Comparison of ENCODE assay signal across 11 cellular contexts in the genomic region with DNA sequence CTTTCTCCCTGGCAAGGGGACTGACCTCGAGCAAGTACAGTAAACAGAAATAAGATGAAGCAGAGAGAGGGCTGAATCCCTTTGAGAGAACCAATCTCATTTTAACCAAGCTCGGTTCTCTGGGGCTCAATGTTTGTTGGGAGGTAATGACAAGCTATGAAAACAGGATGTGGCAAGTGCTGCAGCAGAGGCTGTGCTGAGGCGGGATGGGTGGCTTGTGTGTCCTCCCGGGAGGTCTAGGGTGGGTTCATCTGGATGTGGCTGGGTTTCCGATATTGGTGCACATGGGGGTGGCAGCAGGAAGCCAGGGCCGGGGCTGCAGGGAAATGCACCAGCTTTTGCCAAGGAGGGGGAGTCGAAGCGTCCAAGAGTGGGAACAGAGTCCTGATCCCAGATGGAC.
DNase-seq lines count a peak whose midpoint lies in the region; ATAC-seq and TF ChIP-seq lines count a peak whose summit lies in the region.
"Had no signal": no experiment of that assay in that cellular context is flagged by ENCODE, and none has a peak within 500 bp of the region (broad histone marks: within the 10 kb centered on the region; RNA-seq: fewer than 3 reads in every experiment).

No MANE protein-coding gene starts in this region.

- H3K9me3 ChIP-seq in DND-41 (ENCODE audit: insufficient read depth, low read length, severe bottlenecking): no peaks in the 10 kb centered on the region
- H3K9me3 ChIP-seq: left ventricle myocardium inferior had no signal

- peak overlapping the region; percentile 50 for H3K9ac ChIP-seq in DND-41 (ENCODE audit: low read depth, low read length)

- peaks cover 0 to 5% of the 10 kb centered on the region in 2 donors for H3K36me3 Mint-ChIP-seq in activated naive CD4-positive, alpha-beta T cell treated with anti-CD3 and anti-CD28 coated beads, Interleukin-2, amount 50 U/mL, for 72 hours

- no peaks in the 10 kb centered on the region for H3K27me3 ChIP-seq in DND-41 (ENCODE audit: insufficient read depth, low read length, poor library complexity)

- no peaks in the 10 kb centered on the region for H3K9me3 Mint-ChIP-seq in activated naive CD4-positive, alpha-beta T cell treated with anti-CD3 and anti-CD28 coated beads, Interleukin-2, amount 50 U/mL, for 72 hours

- no peaks in the 10 kb centered on the region for H3K36me3 ChIP-seq in DND-41 (ENCODE audit: insufficient read depth, low read length)
- H3K36me3 ChIP-seq: left ventricle myocardium inferior had no signal

- H4K20me1 ChIP-seq in DND-41 (ENCODE audit: insufficient read depth, low read length): no peaks in the 10 kb centered on the region

- H3K4me1 ChIP-seq in DND-41 (ENCODE audit: insufficient read depth, low read length): peaks cover 54% of the 10 kb centered on the region
- H3K4me1 ChIP-seq: left ventricle myocardium inferior had no signal

- peak overlapping the region; percentile 61 for H2AFZ ChIP-seq in DND-41 (ENCODE audit: low read depth, low read length)

- peak overlapping the region; percentile 45 to 84 for H3K27ac Mint-ChIP-seq in activated naive CD4-positive, alpha-beta T cell treated with anti-CD3 and anti-CD28 coated beads, Interleukin-2, amount 50 U/mL, for 72 hours

- peak overlapping the region; percentile 54 for H3K4me2 ChIP-seq in DND-41 (ENCODE audit: insufficient read depth, low read length)

- H3K79me2 ChIP-seq in DND-41 (ENCODE audit: insufficient read depth, low read length): no peaks in the 10 kb centered on the region

- H3K4me3 ChIP-seq in DND-41 (ENCODE audit: low read depth in 1 of 2, low read length in 2 of 2): peak overlapping the region in 1 of 2 experiments; percentile 38; a peak in 1 of 4 replicates
- H3K4me3 ChIP-seq: left ventricle myocardium inferior had no signal

- peak overlapping the region; percentile 97 for H3K27ac ChIP-seq in DND-41 (ENCODE audit: low read length)
- H3K27ac ChIP-seq: left ventricle myocardium inferior had no signal

- DNase-seq in DND-41: peak; percentile 93
- DNase-seq in activated CD4-positive, alpha-beta T cell treated with anti-CD3 and anti-CD28 coated beads for 4 hours: peak; percentile 11 to 13
- peak in 1 of 2 donors; percentile 8 for DNase-seq in activated naive CD4-positive, alpha-beta T cell treated with anti-CD3 and anti-CD28 coated beads, Interleukin-2, amount 50 U/mL, for 72 hours (ENCODE audit: low spot score in 2 of 2)
- DNase-seq in stimulated activated CD4-positive, alpha-beta T cell treated with anti-CD3 and anti-CD28 coated beads, TNF-alpha, amount 100 ng/mL, for 24 hours (ENCODE audit: low read depth in 3 of 3): peak in 2 of 3 experiments; percentile 5 to 11
- DNase-seq in amniotic stem cell (lab: John Stamatoyannopoulos, UW): no peak
- no peak for DNase-seq in NCI-H748 (lab: John Stamatoyannopoulos, UW; ENCODE audit: unreplicated experiment)
- DNase-seq: left ventricle myocardium inferior, NCI-H2029, OCI-M1 had no signal

- no peak for TF ChIP-seq CTCF in DND-41 (IDR thresholded peaks at IDR 0.05; ENCODE audit: borderline replicate concordance, extremely low read depth, low read length, poor library complexity, severe bottlenecking)

- ATAC-seq in DND-41 (ENCODE audit: insufficient read depth, low read depth) (peak; percentile 96), esophagus mucosa (no peak), HG03571 (IDR thresholded peaks at IDR 0.05; ENCODE audit: unreplicated experiment) (no peak)
- ATAC-seq in activated naive CD4-positive, alpha-beta T cell treated with anti-CD3 and anti-CD28 coated beads, Interleukin-2, amount 50 U/mL, for 72 hours: peak; percentile 58 to 60

Comparison
In these comparisons a context has a peak if more than half of its experiments do, and no peak if none do; other contexts are left out.
1. ATAC-seq: peak in DND-41 (single experiment) and activated naive CD4-positive, alpha-beta T cell treated with anti-CD3 and anti-CD28 coated beads, Interleukin-2, amount 50 U/mL, for 72 hours (2 of 2); none in esophagus mucosa (single experiment) and HG03571 (single experiment).
2. DNase-seq: peak in DND-41 (single experiment), activated CD4-positive, alpha-beta T cell treated with anti-CD3 and anti-CD28 coated beads for 4 hours (2 of 2) and stimulated activated CD4-positive, alpha-beta T cell treated with anti-CD3 and anti-CD28 coated beads, TNF-alpha, amount 100 ng/mL, for 24 hours (2 of 3); none in amniotic stem cell (single experiment) and NCI-H748 (single experiment).